Comparison of ENCODE assay signal across 17 cellular contexts in genomic region chr2:18153741-18154140, GRCh38.
DNase-seq lines count a peak whose midpoint lies in the region; ATAC-seq and TF ChIP-seq lines count a peak whose summit lies in the region.
"Had no signal": no experiment of that assay in that cellular context is flagged by ENCODE, and none has a peak within 500 bp of the region (broad histone marks: within the 10 kb centered on the region; RNA-seq: fewer than 3 reads in every experiment).

No MANE protein-coding gene starts in this region.

- intact Hi-C loops in gastrocnemius medialis (cut with DNase I; ENCODE audit: low total_unique reads): loop anchor here (5.0 kb wide), 1 partner anchor 176 kb away; no protein-coding TSS in a partner anchor

- TF ChIP-seq POLR2A in gastrocnemius medialis (IDR thresholded peaks at IDR 0.05): no peak

- H3K27me3 ChIP-seq in SJCRH30 (no peaks in the 10 kb centered on the region), gastrocnemius medialis (no peaks in the 10 kb centered on the region)

- H3K4me1 ChIP-seq in SJCRH30 (peaks cover 54% of the 10 kb centered on the region), gastrocnemius medialis (peaks cover 5 to 15% of the 10 kb centered on the region in 2 donors)
- H3K4me1 ChIP-seq: BE2C, Caco-2, HAP-1 had no signal

- no peak for TF ChIP-seq CTCF in gastrocnemius medialis (IDR thresholded peaks at IDR 0.05 in 4 of 5, conservative IDR thresholded peaks at IDR 0.05 in 1 of 5)

- H3K27ac ChIP-seq in SJCRH30: peak overlapping the region; percentile 98
- peak overlapping the region in 3 of 4 donors; percentile 36 to 71 (median 65) for H3K27ac ChIP-seq in gastrocnemius medialis
- H3K27ac ChIP-seq: GM23248 had no signal

- in situ Hi-C loops in gastrocnemius medialis (cut with MboI; ENCODE audit: low sequenced_read_pairs in 4 of 4): loop anchor here in 3 of 4 donors (10.0 to 25.0 kb wide), 2 partner anchors 309 to 441 kb away; no protein-coding TSS in a partner anchor

- DNase-seq in LHCN-M2 (ENCODE audit: low read depth) (peak; percentile 22), NCI-H2029 (lab: John Stamatoyannopoulos, UW) (peak; percentile 38), SJCRH30 (peak; percentile 90 to 98), gastrocnemius medialis (no peak), kidney glomerular epithelial cell (lab: John Stamatoyannopoulos, UW) (no peak)
- DNase-seq: ACHN; BE2C; C1 segment of cervical spinal cord; Caco-2; CD4-positive, CD25-positive, alpha-beta regulatory T cell; CD8-positive, alpha-beta memory T cell; DMS79 treated with DMSO at 0.1 percent for 48 hours; GM23248 had no signal

- no peak overlapping the region for H3K4me3 ChIP-seq in SJCRH30
- no peak overlapping the region for H3K4me3 ChIP-seq in gastrocnemius medialis
- H3K4me3 ChIP-seq: GM12878, GM23248, HAP-1 had no signal

- H3K36me3 ChIP-seq in SJCRH30: no peaks in the 10 kb centered on the region
- no peaks in the 10 kb centered on the region for H3K36me3 ChIP-seq in gastrocnemius medialis
- H3K36me3 ChIP-seq: BE2C, HAP-1 had no signal

- ATAC-seq in gastrocnemius medialis (peak in 1 of 2 donors; percentile 57), HG03097 (IDR thresholded peaks at IDR 0.05; ENCODE audit: low FRiP score, unreplicated experiment) (no peak), GM18511 (IDR thresholded peaks at IDR 0.05; ENCODE audit: unreplicated experiment) (no peak)
- ATAC-seq: GM12878 had no signal

- H3K9me3 ChIP-seq in SJCRH30 (replicated peaks): no peaks in the 10 kb centered on the region
- no peaks in the 10 kb centered on the region for H3K9me3 ChIP-seq in gastrocnemius medialis
- H3K9me3 ChIP-seq: BE2C, Caco-2, HAP-1 had no signal

Comparison
In these comparisons a context has a peak if more than half of its experiments do, and no peak if none do; other contexts are left out.
1. DNase-seq: peak in LHCN-M2 (single experiment), NCI-H2029 (single experiment) and SJCRH30 (2 of 2); none in gastrocnemius medialis (0 of 2) and kidney glomerular epithelial cell (single experiment).